In the genomic region with DNA sequence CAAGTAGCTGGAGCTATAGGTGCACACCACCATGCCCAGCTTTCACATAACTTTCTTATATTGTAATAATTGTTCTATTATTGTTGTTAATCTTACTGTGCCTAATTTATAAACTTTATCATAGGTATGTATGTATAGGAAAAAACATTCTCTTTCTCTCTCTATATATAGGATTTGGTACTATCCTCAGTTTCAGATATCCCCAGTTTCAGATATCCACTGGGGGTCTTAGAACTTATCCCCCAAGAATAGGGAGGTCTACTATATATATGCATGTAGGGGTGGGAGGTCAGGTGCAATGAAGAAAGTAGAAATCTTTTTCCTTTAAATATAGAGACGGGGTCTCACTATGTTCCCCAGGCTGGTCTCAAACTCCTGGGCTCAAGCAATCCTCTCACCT, we compare ENCODE assay signal across 20 cellular contexts.
DNase-seq lines count a peak whose midpoint lies in the region; ATAC-seq, FAIRE-seq and TF ChIP-seq lines count a peak whose summit lies in the region.
"Had no signal": no experiment of that assay in that cellular context is flagged by ENCODE, and none has a peak within 500 bp of the region (broad histone marks: within the 10 kb centered on the region; RNA-seq: fewer than 3 reads in every experiment).

No MANE protein-coding gene starts in this region.

- H4K20me1 ChIP-seq in IMR-90 (ENCODE audit: insufficient read depth, low read length), result no peaks in the 10 kb centered on the region
- H4K20me1 ChIP-seq in astrocyte (ENCODE audit: insufficient read depth, low read length), result no peaks in the 10 kb centered on the region
- H4K20me1 ChIP-seq: BLaER1 had no signal

- H3K27ac Mint-ChIP-seq in activated naive CD8-positive, alpha-beta T cell treated with anti-CD3 and anti-CD28 coated beads, Interleukin-2, amount 10 ng/mL, durations not matched to agents 7 days and 5 days, result peak overlapping the region; percentile 34
- no peak overlapping the region for H3K27ac Mint-ChIP-seq in activated naive CD8-positive, alpha-beta T cell treated with anti-CD3 and anti-CD28 coated beads for 36 hours
- H3K27ac Mint-ChIP-seq in astrocyte (ENCODE audit: unreplicated experiment) (peak overlapping the region; percentile 69), memory B cell (peak overlapping the region; percentile 41), type B pancreatic cell (no peak overlapping the region)
- H3K27ac Mint-ChIP-seq: B cell had no signal

- peaks cover 12% of the 10 kb centered on the region for H3K9me1 ChIP-seq in IMR-90 (ENCODE audit: insufficient read depth, low read length)

- H3K79me2 ChIP-seq in astrocyte (ENCODE audit: insufficient read depth, low read length), result no peaks in the 10 kb centered on the region

- in situ Hi-C loops in IMR-90 (cut with MboI; ENCODE audit: low sequenced_read_pairs), result no loop called here

- POLR2A ChIA-PET in activated naive CD8-positive, alpha-beta T cell treated with anti-CD3 and anti-CD28 coated beads, Interleukin-2, amount 10 ng/mL, durations not matched to agents 7 days and 5 days (lab: Charles Lee), result no interaction called here
- POLR2A ChIA-PET in IMR-90 (lab: Charles Lee; ENCODE audit: unreplicated experiment), result no interaction called here

- H4K91ac ChIP-seq in IMR-90 (ENCODE audit: insufficient read depth, low read depth, low read length), result peak overlapping the region; percentile 92

- H3K4me1 Mint-ChIP-seq in activated naive CD8-positive, alpha-beta T cell treated with anti-CD3 and anti-CD28 coated beads, Interleukin-2, amount 10 ng/mL, durations not matched to agents 7 days and 5 days, result peaks cover 2% of the 10 kb centered on the region
- H3K4me1 Mint-ChIP-seq in activated naive CD8-positive, alpha-beta T cell treated with anti-CD3 and anti-CD28 coated beads for 36 hours, result no peaks in the 10 kb centered on the region
- H3K4me1 Mint-ChIP-seq in astrocyte (ENCODE audit: low read depth, unreplicated experiment), result peaks cover 5% of the 10 kb centered on the region
- H3K4me1 Mint-ChIP-seq in memory B cell, result no peaks in the 10 kb centered on the region
- no peaks in the 10 kb centered on the region for H3K4me1 Mint-ChIP-seq in type B pancreatic cell (ENCODE audit: unreplicated experiment)
- H3K4me1 Mint-ChIP-seq: B cell had no signal

- H3K79me1 ChIP-seq in IMR-90 (ENCODE audit: low read depth in 1 of 2, low read length in 2 of 2), result peaks cover 4% of the 10 kb centered on the region in 2 experiments; a peak in 1 of 4 replicates

- H4K5ac ChIP-seq in IMR-90 (ENCODE audit: low read depth, low read length), result peak overlapping the region; percentile 33

- peak overlapping the region; percentile 62; the same call in 1 of the 3 replicates for H2BK15ac ChIP-seq in IMR-90 (ENCODE audit: low read depth, low read length)

- CTCF ChIA-PET in IMR-90 (lab: Yijun Ruan, JAX), result no interaction called here

- H2AFZ ChIP-seq in IMR-90 (replicated peaks; ENCODE audit: low read length, poor library complexity), result no peak overlapping the region
- no peak overlapping the region for H2AFZ ChIP-seq in astrocyte (ENCODE audit: low read depth, low read length)

- H3K14ac ChIP-seq in IMR-90 (replicated peaks; ENCODE audit: low read depth, low read length), result peak overlapping the region; percentile 80

- H3K18ac ChIP-seq in IMR-90 (ENCODE audit: low read depth, low read length), result peak overlapping the region; percentile 10

- peak overlapping the region; percentile 95 for H3K4ac ChIP-seq in IMR-90 (ENCODE audit: low read depth, low read length)

- TF ChIP-seq CTCF in IMR-90 (conservative IDR thresholded peaks at IDR 0.05; ENCODE audit: low read depth, low read length), result no peak
- no peak for TF ChIP-seq CTCF in astrocyte (IDR thresholded peaks at IDR 0.05; ENCODE audit: insufficient read depth, low read depth, low read length)
- TF ChIP-seq CTCF in type B pancreatic cell (conservative IDR thresholded peaks at IDR 0.05), result no peak

- H3K9ac ChIP-seq in IMR-90 (ENCODE audit: low read depth, low read length) (no peak overlapping the region), astrocyte (ENCODE audit: low read length) (no peak overlapping the region)
- H3K9ac ChIP-seq: BLaER1 had no signal

- H4K8ac ChIP-seq in IMR-90 (ENCODE audit: low read depth in 2 of 2, low read length in 2 of 2), result peak overlapping the region in 1 of 2 experiments; percentile 83; a peak in 3 of 4 replicates

- no peak overlapping the region for H2AK9ac ChIP-seq in IMR-90 (replicated peaks; ENCODE audit: low read depth, low read length, poor library complexity)

- H3K36me3 ChIP-seq in IMR-90 (ENCODE audit: control insufficient read depth, insufficient read depth, low read length) (peaks cover 19% of the 10 kb centered on the region), astrocyte (ENCODE audit: insufficient read depth, low read length) (peaks cover 28% of the 10 kb centered on the region)

- H2BK5ac ChIP-seq in IMR-90 (ENCODE audit: low read depth, low read length, poor library complexity, severe bottlenecking), result peak overlapping the region; percentile 37

- H3K27me3 Mint-ChIP-seq in activated naive CD8-positive, alpha-beta T cell treated with anti-CD3 and anti-CD28 coated beads, Interleukin-2, amount 10 ng/mL, durations not matched to agents 7 days and 5 days, result no peaks in the 10 kb centered on the region
- H3K27me3 Mint-ChIP-seq in activated naive CD8-positive, alpha-beta T cell treated with anti-CD3 and anti-CD28 coated beads for 36 hours, result no peaks in the 10 kb centered on the region
- no peaks in the 10 kb centered on the region for H3K27me3 Mint-ChIP-seq in astrocyte (ENCODE audit: low read depth, unreplicated experiment)
- H3K27me3 Mint-ChIP-seq in memory B cell, result no peaks in the 10 kb centered on the region
- no peaks in the 10 kb centered on the region for H3K27me3 Mint-ChIP-seq in type B pancreatic cell
- H3K27me3 Mint-ChIP-seq: B cell; CD4-positive, CD25-positive, alpha-beta regulatory T cell had no signal

- H3K4me2 ChIP-seq in IMR-90 (ENCODE audit: low read depth, low read length), result no peak overlapping the region
- no peak overlapping the region for H3K4me2 ChIP-seq in astrocyte (ENCODE audit: low read length)
- H3K4me2 ChIP-seq: BLaER1 had no signal

- FAIRE-seq in astrocyte (lab: Jason Lieb, UNC), result no peak
- FAIRE-seq: G401.6, GM12892, H54 had no signal

- intact Hi-C loops in IMR-90 (cut with micrococcal nuclease), result no loop called here

- no TSS peak for BruUV-seq in IMR-90 (replicated peaks; lab: Mats Ljungman, UMichigan)

- peak overlapping the region; percentile 55 for H2BK120ac ChIP-seq in IMR-90 (ENCODE audit: low read depth, low read length)

- H3K9me3 ChIP-seq in IMR-90 (ENCODE audit: control insufficient read depth, insufficient read depth, low read length), result no peaks in the 10 kb centered on the region
- H3K9me3 ChIP-seq in astrocyte (ENCODE audit: insufficient read depth, low read depth, low read length), result no peaks in the 10 kb centered on the region
- H3K9me3 ChIP-seq: BLaER1, Caco-2 had no signal

- peaks cover 17% of the 10 kb centered on the region for H3K36me3 Mint-ChIP-seq in activated naive CD8-positive, alpha-beta T cell treated with anti-CD3 and anti-CD28 coated beads, Interleukin-2, amount 10 ng/mL, durations not matched to agents 7 days and 5 days
- H3K36me3 Mint-ChIP-seq in activated naive CD8-positive, alpha-beta T cell treated with anti-CD3 and anti-CD28 coated beads for 36 hours, result peaks cover 12% of the 10 kb centered on the region
- H3K36me3 Mint-ChIP-seq in astrocyte (ENCODE audit: low read depth, unreplicated experiment) (peaks cover 15% of the 10 kb centered on the region), memory B cell (peaks cover 19% of the 10 kb centered on the region), type B pancreatic cell (peaks cover 39% of the 10 kb centered on the region)

- peaks cover 8% of the 10 kb centered on the region for H3K4me1 ChIP-seq in IMR-90 (ENCODE audit: control insufficient read depth, insufficient read depth, low read length)
- no peaks in the 10 kb centered on the region for H3K4me1 ChIP-seq in astrocyte (ENCODE audit: insufficient read depth, low read length)
- H3K4me1 ChIP-seq: BLaER1, Caco-2 had no signal

- TF ChIP-seq RAD21 in IMR-90 (IDR thresholded peaks at IDR 0.05; ENCODE audit: low read length), result no peak

- no CpG with 5 or more reads among the region's 1 CpG for WGBS in IMR-90 (ENCODE audit: extremely low coverage in 2 of 2, insufficient read length in 1 of 2), 2 experiments

- no peak for DNase-seq in activated naive CD8-positive, alpha-beta T cell treated with anti-CD3 and anti-CD28 coated beads, Interleukin-2, amount 10 ng/mL, durations not matched to agents 7 days and 5 days
- no peak for DNase-seq in activated naive CD8-positive, alpha-beta T cell treated with anti-CD3 and anti-CD28 coated beads for 36 hours
- DNase-seq in IMR-90 (no peak), astrocyte (ENCODE audit: low read depth) (no peak), memory B cell (ENCODE audit: low spot score in 2 of 2) (no peak), dedifferentiated amniotic fluid mesenchymal stem cell (ENCODE audit: extremely low spot score) (no peak), type B pancreatic cell (ENCODE audit: extremely low spot score, unreplicated experiment) (no peak)
- DNase-seq: Caco-2; CD4-positive, CD25-positive, alpha-beta regulatory T cell; CD8-positive, alpha-beta T cell; DMS153; DND-41; GOT3; HCEC 1CT had no signal

- peak overlapping the region; percentile 3; the same call in 1 of the 2 replicates for H3K23ac ChIP-seq in IMR-90 (ENCODE audit: low read depth, low read length)

- H3K27ac ChIP-seq in IMR-90 (ENCODE audit: insufficient read depth, low read length) (peak overlapping the region; percentile 2; the same call in 1 of the 2 replicates), astrocyte (ENCODE audit: low read depth, low read length) (no peak overlapping the region)
- H3K27ac ChIP-seq: BLaER1, C4-2B had no signal

- no peak overlapping the region for H3K4me3 Mint-ChIP-seq in activated naive CD8-positive, alpha-beta T cell treated with anti-CD3 and anti-CD28 coated beads, Interleukin-2, amount 10 ng/mL, durations not matched to agents 7 days and 5 days
- no peak overlapping the region for H3K4me3 Mint-ChIP-seq in activated naive CD8-positive, alpha-beta T cell treated with anti-CD3 and anti-CD28 coated beads for 36 hours
- H3K4me3 Mint-ChIP-seq in astrocyte (ENCODE audit: unreplicated experiment), result no peak overlapping the region
- no peak overlapping the region for H3K4me3 Mint-ChIP-seq in memory B cell
- no peak overlapping the region for H3K4me3 Mint-ChIP-seq in type B pancreatic cell
- H3K4me3 Mint-ChIP-seq: B cell; CD4-positive, CD25-positive, alpha-beta regulatory T cell; CD8-positive, alpha-beta T cell had no signal

- H3K56ac ChIP-seq in IMR-90 (ENCODE audit: extremely low read depth, insufficient read depth, low read length), result peak overlapping the region; percentile 43; the same call in 1 of the 2 replicates

- H3K9me3 Mint-ChIP-seq in activated naive CD8-positive, alpha-beta T cell treated with anti-CD3 and anti-CD28 coated beads, Interleukin-2, amount 10 ng/mL, durations not matched to agents 7 days and 5 days, result no peaks in the 10 kb centered on the region
- H3K9me3 Mint-ChIP-seq in activated naive CD8-positive, alpha-beta T cell treated with anti-CD3 and anti-CD28 coated beads for 36 hours, result no peaks in the 10 kb centered on the region
- no peaks in the 10 kb centered on the region for H3K9me3 Mint-ChIP-seq in astrocyte (ENCODE audit: unreplicated experiment)
- H3K9me3 Mint-ChIP-seq in memory B cell, result no peaks in the 10 kb centered on the region
- H3K9me3 Mint-ChIP-seq in type B pancreatic cell, result no peaks in the 10 kb centered on the region
- H3K9me3 Mint-ChIP-seq: CD4-positive, CD25-positive, alpha-beta regulatory T cell; CD8-positive, alpha-beta T cell had no signal

- peak overlapping the region; percentile 41 for H2AK5ac ChIP-seq in IMR-90 (ENCODE audit: low read depth, low read length)

- TF ChIP-seq POLR2A in IMR-90 (IDR thresholded peaks at IDR 0.05; ENCODE audit: low read depth, low read length), result no peak

- H3K4me3 ChIP-seq in IMR-90 (ENCODE audit: insufficient read depth, low read depth, low read length) (no peak overlapping the region), astrocyte (ENCODE audit: insufficient read depth, low read depth, low read length) (no peak overlapping the region)
- H3K4me3 ChIP-seq: BLaER1 had no signal

- no peak for ATAC-seq in activated naive CD8-positive, alpha-beta T cell treated with anti-CD3 and anti-CD28 coated beads, Interleukin-2, amount 10 ng/mL, durations not matched to agents 7 days and 5 days (ENCODE audit: low read depth)
- no peak for ATAC-seq in IMR-90 (ENCODE audit: low read depth)
- ATAC-seq in memory B cell (ENCODE audit: low read depth), result no peak
- ATAC-seq: CD8-positive, alpha-beta T cell had no signal

- no peaks in the 10 kb centered on the region for H3K27me3 ChIP-seq in IMR-90 (ENCODE audit: control insufficient read depth, insufficient read depth, low read length)
- H3K27me3 ChIP-seq in astrocyte (ENCODE audit: insufficient read depth, low read length), result no peaks in the 10 kb centered on the region
- H3K27me3 ChIP-seq: BLaER1 had no signal

- dilution Hi-C loops in IMR-90 (cut with HindIII; ENCODE audit: low sequenced_read_pairs, unreplicated experiment), result no loop called here

- peak overlapping the region; percentile 94 for H2BK20ac ChIP-seq in IMR-90 (ENCODE audit: low read depth, low read length)

Comparison
In these comparisons a context has a peak if more than half of its experiments do, and no peak if none do; other contexts are left out.
1. H3K27ac Mint-ChIP-seq: peak in activated naive CD8-positive, alpha-beta T cell treated with anti-CD3 and anti-CD28 coated beads, Interleukin-2, amount 10 ng/mL, durations not matched to agents 7 days and 5 days (single experiment), astrocyte (single experiment) and memory B cell (single experiment); none in activated naive CD8-positive, alpha-beta T cell treated with anti-CD3 and anti-CD28 coated beads for 36 hours (single experiment) and type B pancreatic cell (single experiment).